Comparison of ENCODE assay signal across 26 cellular contexts in the genomic region with DNA sequence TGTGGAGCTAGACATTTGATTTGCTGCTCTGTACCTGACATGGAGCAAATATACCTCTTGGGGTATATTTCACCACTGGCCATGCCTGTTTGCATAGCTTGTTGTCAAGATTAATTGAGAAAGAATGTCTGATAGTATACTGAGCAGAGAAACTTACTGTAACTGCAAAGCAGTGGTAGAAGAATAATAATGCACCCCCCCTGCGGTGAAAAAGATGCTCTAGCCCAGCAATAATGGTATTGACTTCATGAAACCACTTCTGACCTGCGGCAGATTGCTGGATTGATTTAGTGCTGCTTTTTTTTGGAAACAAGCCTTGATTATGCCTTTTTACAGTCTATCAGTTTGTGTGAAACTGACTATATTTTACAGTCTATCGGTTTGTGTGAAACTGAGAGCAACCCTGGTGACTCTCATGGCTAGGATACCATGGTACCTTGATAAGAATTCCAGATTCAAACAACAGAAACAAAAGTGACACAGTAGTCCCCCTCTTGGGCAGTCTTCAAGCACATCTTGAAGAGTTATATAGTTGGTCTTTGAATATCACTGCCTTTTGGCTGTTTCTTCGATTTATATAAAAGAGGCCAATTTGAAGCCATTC.
"Had no signal": no experiment of that assay in that cellular context is flagged by ENCODE, and none has a peak within 500 bp of the region (broad histone marks: within the 10 kb centered on the region; RNA-seq: fewer than 3 reads in every experiment).

No MANE protein-coding gene starts in this region.

- H3K4me1 ChIP-seq: colonic mucosa had no signal

- DNase-seq: activated CD4-positive, alpha-beta T cell treated with anti-CD3 and anti-CD28 coated beads, Interleukin-2, amount 10 ng/mL, durations not matched to agents 7 days and 5 days; activated CD8-positive, alpha-beta memory T cell treated with anti-CD3 and anti-CD28 coated beads, Interleukin-2, amount 10 ng/mL, durations not matched to agents 7 days and 5 days; activated CD8-positive, alpha-beta T cell treated with anti-CD3 and anti-CD28 coated beads for 36 hours; activated effector memory CD4-positive, alpha-beta T cell treated with anti-CD3 and anti-CD28 coated beads, Interleukin-2, amount 50 U/mL, for 16 hours; activated naive CD4-positive, alpha-beta T cell treated with anti-CD3 and anti-CD28 coated beads, Interleukin-2, amount 10 ng/mL, durations not matched to agents 7 days and 5 days; activated T-cell treated with anti-CD3 and anti-CD28 coated beads for 4 hours; central memory CD4-positive, alpha-beta T cell; colonic mucosa; endodermal cell; heart left ventricle; islet precursor cell; left colon; nucleus accumbens; right cardiac atrium; stimulated activated CD4-positive, alpha-beta T cell treated with anti-CD3 and anti-CD28 coated beads, Interleukin-1b, Interleukin-23, amount 100 ng/mL, for 48 hours; T-cell; upper lobe of right lung had no signal

- ATAC-seq: activated CD4-positive, CD25-positive, alpha-beta regulatory T cell treated with anti-CD3 and anti-CD28 coated beads, Interleukin-2, amount 50 U/mL, for 24 hours; activated CD8-positive, alpha-beta memory T cell treated with anti-CD3 and anti-CD28 coated beads, Interleukin-2, amount 10 ng/mL, durations not matched to agents 7 days and 5 days; activated CD8-positive, alpha-beta T cell treated with anti-CD3 and anti-CD28 coated beads for 36 hours; gastroesophageal sphincter; heart left ventricle; left colon; right cardiac atrium; T-cell; upper lobe of right lung had no signal

- H3K36me3 ChIP-seq: colonic mucosa, gastroesophageal sphincter, heart left ventricle, thoracic aorta, upper lobe of right lung had no signal

- H3K9ac ChIP-seq: parathyroid adenoma had no signal

- H3K9me3 ChIP-seq: colonic mucosa, gastroesophageal sphincter, heart left ventricle, thoracic aorta, upper lobe of right lung had no signal

- H3K27me3 Mint-ChIP-seq: activated naive CD4-positive, alpha-beta T cell treated with anti-CD3 and anti-CD28 coated beads, Interleukin-2, amount 10 ng/mL, durations not matched to agents 7 days and 5 days; memory B cell had no signal

- H3K4me3 Mint-ChIP-seq: activated CD4-positive, alpha-beta T cell treated with anti-CD3 and anti-CD28 coated beads, Interleukin-2, amount 10 ng/mL, durations not matched to agents 7 days and 5 days; activated CD8-positive, alpha-beta memory T cell treated with anti-CD3 and anti-CD28 coated beads, Interleukin-2, amount 10 ng/mL, durations not matched to agents 7 days and 5 days; activated CD8-positive, alpha-beta T cell treated with anti-CD3 and anti-CD28 coated beads for 36 hours; activated naive CD4-positive, alpha-beta T cell treated with anti-CD3 and anti-CD28 coated beads, Interleukin-2, amount 10 ng/mL, durations not matched to agents 7 days and 5 days; endodermal cell; memory B cell; nephron; stimulated activated naive CD8-positive, alpha-beta T cell treated with anti-CD3 and anti-CD28 coated beads, Interleukin-15, Interleukin-2, amounts not matched to agents 100 ng/mL and 50 ng/mL, for 24 hours; T-cell; T-helper 2 cell treated with Interferon-gamma antibody and Interleukin-4, amounts not matched to agents 5 μg/mL and 100 μg/mL, for 36 hours had no signal

- H3K4me3 ChIP-seq: colonic mucosa, gastroesophageal sphincter, heart left ventricle, thoracic aorta, upper lobe of right lung had no signal

- H3K27me3 ChIP-seq: colonic mucosa, gastroesophageal sphincter, heart left ventricle, upper lobe of right lung had no signal

- H3K9me3 Mint-ChIP-seq: activated CD4-positive, alpha-beta T cell treated with anti-CD3 and anti-CD28 coated beads, Interleukin-2, amount 10 ng/mL, durations not matched to agents 7 days and 5 days; activated CD8-positive, alpha-beta T cell treated with anti-CD3 and anti-CD28 coated beads for 36 hours; activated naive CD4-positive, alpha-beta T cell treated with anti-CD3 and anti-CD28 coated beads, Interleukin-2, amount 10 ng/mL, durations not matched to agents 7 days and 5 days; endodermal cell; memory B cell; nephron; stimulated activated naive CD8-positive, alpha-beta T cell treated with anti-CD3 and anti-CD28 coated beads, Interleukin-15, Interleukin-2, amounts not matched to agents 100 ng/mL and 50 ng/mL, for 24 hours; T-cell; T-helper 2 cell treated with Interferon-gamma antibody and Interleukin-4, amounts not matched to agents 5 μg/mL and 100 μg/mL, for 36 hours had no signal

- H3K27ac ChIP-seq: colonic mucosa, gastroesophageal sphincter, heart left ventricle, parathyroid adenoma, thoracic aorta, upper lobe of right lung, VCaP had no signal

- H3K4me1 Mint-ChIP-seq: activated CD4-positive, alpha-beta T cell treated with anti-CD3 and anti-CD28 coated beads, Interleukin-2, amount 10 ng/mL, durations not matched to agents 7 days and 5 days; activated CD8-positive, alpha-beta memory T cell treated with anti-CD3 and anti-CD28 coated beads, Interleukin-2, amount 10 ng/mL, durations not matched to agents 7 days and 5 days; activated naive CD4-positive, alpha-beta T cell treated with anti-CD3 and anti-CD28 coated beads, Interleukin-2, amount 10 ng/mL, durations not matched to agents 7 days and 5 days; T-cell had no signal

- H3K27ac Mint-ChIP-seq: activated CD4-positive, alpha-beta T cell treated with anti-CD3 and anti-CD28 coated beads, Interleukin-2, amount 10 ng/mL, durations not matched to agents 7 days and 5 days; activated CD8-positive, alpha-beta memory T cell treated with anti-CD3 and anti-CD28 coated beads, Interleukin-2, amount 10 ng/mL, durations not matched to agents 7 days and 5 days; activated CD8-positive, alpha-beta T cell treated with anti-CD3 and anti-CD28 coated beads for 36 hours; activated naive CD4-positive, alpha-beta T cell treated with anti-CD3 and anti-CD28 coated beads, Interleukin-2, amount 10 ng/mL, durations not matched to agents 7 days and 5 days; endodermal cell; memory B cell; stimulated activated naive CD8-positive, alpha-beta T cell treated with anti-CD3 and anti-CD28 coated beads, Interleukin-15, Interleukin-2, amounts not matched to agents 100 ng/mL and 50 ng/mL, for 24 hours; T-cell; T-helper 2 cell treated with Interferon-gamma antibody and Interleukin-4, amounts not matched to agents 5 μg/mL and 100 μg/mL, for 36 hours had no signal
